ENCODE assay signal across 22 cellular contexts in genomic region chr1:66135165-66135564, GRCh38.
"Had no signal": no experiment of that assay in that cellular context is flagged by ENCODE, and none has a peak within 500 bp of the region (broad histone marks: within the 10 kb centered on the region; RNA-seq: fewer than 3 reads in every experiment).

No MANE protein-coding gene starts in this region.

- H3K27ac ChIP-seq: colonic mucosa, esophagus muscularis mucosa, foreskin keratinocyte, gastroesophageal sphincter, heart left ventricle, hepatocyte, left lung, lower lobe of right lung had no signal

- H3K79me2 ChIP-seq: hepatocyte had no signal

- H3K4me1 ChIP-seq: esophagus muscularis mucosa, foreskin keratinocyte, gastroesophageal sphincter, heart left ventricle, left lung, lower lobe of right lung had no signal

- H3K9me3 ChIP-seq: colonic mucosa, esophagus muscularis mucosa, gastroesophageal sphincter, heart left ventricle, left lung, lower lobe of right lung, mucosa of descending colon had no signal

- H3K4me2 ChIP-seq: hepatocyte had no signal

- H3K27me3 ChIP-seq: colonic mucosa, esophagus muscularis mucosa, foreskin keratinocyte, gastroesophageal sphincter, heart left ventricle, hepatocyte, left lung had no signal

- H3K36me3 ChIP-seq: colonic mucosa, esophagus muscularis mucosa, gastroesophageal sphincter, heart left ventricle, left lung, lower lobe of right lung had no signal

- H3K4me3 ChIP-seq: colonic mucosa, esophagus muscularis mucosa, gastroesophageal sphincter, heart left ventricle, hepatocyte, left lung, lower lobe of right lung, mucosa of descending colon had no signal

- H2AFZ ChIP-seq: hepatocyte had no signal

- ATAC-seq: foreskin keratinocyte; gastroesophageal sphincter; heart left ventricle; left cardiac atrium; left lung; left ventricle myocardium superior; lower lobe of right lung; naive thymus-derived CD8-positive, alpha-beta T cell had no signal

- FAIRE-seq: endothelial cell of umbilical vein, frontal cortex, islet of Langerhans, keratinocyte had no signal

- DNase-seq: colonic mucosa; cortex of kidney; effector CD4-positive, alpha-beta T cell; effector memory CD4-positive, alpha-beta T cell; foreskin keratinocyte; heart left ventricle; hypothalamus; left cardiac atrium; left lung; left ventricle myocardium superior; lower lobe of right lung; mesenchymal stem cell; mucosa of descending colon; naive B cell; naive thymus-derived CD8-positive, alpha-beta T cell had no signal
